In genomic region chr4:58560736-58561135, GRCh38 we compare ENCODE assay signal across 17 cellular contexts.
"Had no signal": no experiment of that assay in that cellular context is flagged by ENCODE, and none has a peak within 500 bp of the region (broad histone marks: within the 10 kb centered on the region; RNA-seq: fewer than 3 reads in every experiment).

No MANE protein-coding gene starts in this region.

- H3K4me3 ChIP-seq: left lung, tibial artery had no signal

- H3K27me3 ChIP-seq: left lung, tibial artery had no signal

- H3K27me3 Mint-ChIP-seq: stimulated activated memory B cell treated with anti-CD40 and anti-IgM and Interleukin-4, amounts not matched to agents 10 μg/mL and 1 μg/mL and 100 μg/mL, for 72 hours had no signal

- H3K27ac Mint-ChIP-seq: natural killer cell; stimulated activated memory B cell treated with anti-CD40 and anti-IgM and Interleukin-4, amounts not matched to agents 10 μg/mL and 1 μg/mL and 100 μg/mL, for 72 hours had no signal

- H3K4me3 Mint-ChIP-seq: natural killer cell; stimulated activated memory B cell treated with anti-CD40 and anti-IgM and Interleukin-4, amounts not matched to agents 10 μg/mL and 1 μg/mL and 100 μg/mL, for 72 hours had no signal

- H3K36me3 ChIP-seq: left lung, tibial artery had no signal

- H3K9me3 Mint-ChIP-seq: stimulated activated memory B cell treated with anti-CD40 and anti-IgM and Interleukin-4, amounts not matched to agents 10 μg/mL and 1 μg/mL and 100 μg/mL, for 72 hours had no signal

- H3K9me3 ChIP-seq: left lung, tibial artery had no signal

- H3K4me1 ChIP-seq: left lung, tibial artery had no signal

- H3K4me1 Mint-ChIP-seq: natural killer cell; stimulated activated memory B cell treated with anti-CD40 and anti-IgM and Interleukin-4, amounts not matched to agents 10 μg/mL and 1 μg/mL and 100 μg/mL, for 72 hours had no signal

- FAIRE-seq: kidney, TTC549 had no signal

- ATAC-seq: activated CD4-positive, CD25-positive, alpha-beta regulatory T cell treated with anti-CD3 and anti-CD28 coated beads, Interleukin-2, amount 50 U/mL, for 24 hours; left lung; natural killer cell; stimulated activated memory B cell treated with anti-CD40 and anti-IgM and Interleukin-4, amounts not matched to agents 10 μg/mL and 1 μg/mL and 100 μg/mL, for 72 hours had no signal

- H3K27ac ChIP-seq: left lung, tibial artery had no signal

- H3K36me3 Mint-ChIP-seq: stimulated activated memory B cell treated with anti-CD40 and anti-IgM and Interleukin-4, amounts not matched to agents 10 μg/mL and 1 μg/mL and 100 μg/mL, for 72 hours had no signal

- DNase-seq: activated naive CD4-positive, alpha-beta T cell treated with Interleukin-2 at 50 U/mL for 16 hours; activated T-cell treated with anti-CD3 and anti-CD28 coated beads for 4 hours; aorta; cerebellar nuclear complex; effector memory CD4-positive, alpha-beta T cell; foreskin fibroblast; hypothalamus; kidney; left lung; natural killer cell; occipital lobe; stimulated activated CD4-positive, alpha-beta T cell treated with anti-CD3 and anti-CD28 coated beads, Interleukin-2, amount 100 ng/mL, for 48 hours; T-helper 2 cell; tibial artery had no signal
